In the genomic region with DNA sequence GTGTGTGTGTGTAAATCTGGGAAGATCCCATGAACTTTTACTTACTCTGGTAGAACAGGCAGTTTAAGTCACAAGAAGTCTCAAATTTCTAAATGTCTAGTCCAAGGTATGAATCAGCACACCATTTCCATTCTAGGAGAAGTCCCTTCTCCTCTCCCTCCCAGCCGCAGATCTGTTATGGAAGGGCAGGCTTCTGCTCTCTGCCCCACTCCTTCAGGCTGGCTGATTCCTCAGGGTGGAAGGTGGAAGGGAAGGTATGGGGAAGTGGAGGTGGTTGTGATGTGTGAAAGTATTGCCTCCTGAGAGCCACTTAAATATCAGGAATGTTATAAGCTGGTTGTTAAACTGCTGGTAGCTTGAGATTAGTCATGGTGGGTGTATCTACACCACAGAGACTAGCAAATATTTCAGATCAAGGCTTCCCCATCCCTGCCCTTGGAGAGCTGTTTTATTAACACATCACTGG, we compare ENCODE assay signal across 11 cellular contexts. TPM values are rescaled to one million over a fixed set of nuclear protein-coding genes. Genes with fewer than 3 reads are reported as not detected.
DNase-seq lines count a peak whose midpoint lies in the region; ATAC-seq and TF ChIP-seq lines count a peak whose summit lies in the region.
"Had no signal": no experiment of that assay in that cellular context is flagged by ENCODE, and none has a peak within 500 bp of the region (broad histone marks: within the 10 kb centered on the region; RNA-seq: fewer than 3 reads in every experiment).

No MANE protein-coding gene starts in this region.

- TF ChIP-seq RAD21 in HCT116 (IDR thresholded peaks at IDR 0.05; ENCODE audit: low read depth) = no peak

- H3K4me3 ChIP-seq in HCT116 (replicated peaks in 1 of 2; ENCODE audit: low read depth in 1 of 2, low read length in 2 of 2) = peak overlapping the region in 1 of 2 experiments; percentile 18; a peak in 1 of 4 replicates
- H3K4me3 ChIP-seq in subcutaneous abdominal adipose tissue (ENCODE audit: low read depth in 1 of 5, low read length in 5 of 5) = peak overlapping the region in 1 of 5 donors; percentile 4

- intact Hi-C loops in HCT116 (cut with micrococcal nuclease) = no loop called here

- peak; percentile 23 for DNase-seq in HCT116 (ENCODE audit: low read depth, low spot score)
- peak; percentile 78 for DNase-seq in astrocyte of the hippocampus (ENCODE audit: low read depth, low spot score)
- peak; percentile 91 for DNase-seq in iris pigment epithelial cell (ENCODE audit: low read depth)
- no peak for DNase-seq in DMS114 treated with DMSO at 0.1 percent for 48 hours (lab: John Stamatoyannopoulos, UW; ENCODE audit: unreplicated experiment)
- no peak for DNase-seq in NCI-H748 treated with DMSO at 0.1 percent for 48 hours (lab: John Stamatoyannopoulos, UW)
- no peak for DNase-seq in NCI-H1048 (lab: John Stamatoyannopoulos, UW)
- no peak for DNase-seq in NCI-H345 (lab: John Stamatoyannopoulos, UW)
- DNase-seq: activated CD4-positive, alpha-beta T cell treated with anti-CD3 and anti-CD28 coated beads for 36 hours; kidney; NCI-H524 had no signal

- H3K9me3 ChIP-seq in HCT116 (ENCODE audit: control insufficient read depth in 1 of 2, insufficient read depth in 1 of 2, low read depth in 1 of 2, low read length in 2 of 2) (no peaks in the 10 kb centered on the region), subcutaneous abdominal adipose tissue (ENCODE audit: control insufficient read depth in 5 of 5, low read length in 5 of 5) (no peaks in the 10 kb centered on the region)

- H3K27me3 ChIP-seq in HCT116 (ENCODE audit: insufficient read depth, low read length) (no peaks in the 10 kb centered on the region), subcutaneous abdominal adipose tissue (ENCODE audit: control insufficient read depth in 5 of 5, insufficient read depth in 4 of 5, low read length in 5 of 5) (peaks cover 0 to 6% (median 0%) of the 10 kb centered on the region in 5 donors)

- no TSS peak for BruUV-seq in HCT116 (replicated peaks; lab: Mats Ljungman, UMichigan)

- POLR2A ChIA-PET in HCT116 (lab: Charles Lee) = no interaction called here

- H3K36me3 ChIP-seq in HCT116 (ENCODE audit: control insufficient read depth in 1 of 2, insufficient read depth in 2 of 2, low read length in 2 of 2) (no peaks in the 10 kb centered on the region), subcutaneous abdominal adipose tissue (ENCODE audit: control insufficient read depth in 5 of 5, insufficient read depth in 5 of 5, low read length in 5 of 5) (no peaks in the 10 kb centered on the region)

- no peak for TF ChIP-seq POLR2A in HCT116 (IDR thresholded peaks at IDR 0.05; ENCODE audit: borderline replicate concordance, extremely low read depth, insufficient read depth, insufficient read length)

- peak overlapping the region; percentile 65 for H3K4me2 ChIP-seq in HCT116 (ENCODE audit: low read length)

- H2AFZ ChIP-seq in HCT116 (ENCODE audit: low read depth, low read length, poor library complexity, severe bottlenecking) = peak overlapping the region; percentile 62

- H3K9ac ChIP-seq in HCT116 (ENCODE audit: low read length) (0 out of 2 replicates have a peak overlapping the region, but pooled peaks have one; percentile 11), subcutaneous abdominal adipose tissue (ENCODE audit: low read length in 5 of 5) (peak overlapping the region; percentile 2 to 68 (median 42))

- no peaks in the 10 kb centered on the region for H3K9me2 ChIP-seq in HCT116 (ENCODE audit: insufficient read depth)

- CTCF ChIA-PET in HCT116 (lab: Charles Lee) = no interaction called here

- peaks cover 0 to 21% of the 10 kb centered on the region in 2 experiments; a peak in 2 of 4 replicates for H3K4me1 ChIP-seq in HCT116 (ENCODE audit: control insufficient read depth in 1 of 2, insufficient read depth in 2 of 2, low read length in 2 of 2)
- peaks cover 14 to 45% (median 23%) of the 10 kb centered on the region in 5 donors for H3K4me1 ChIP-seq in subcutaneous abdominal adipose tissue (ENCODE audit: control insufficient read depth in 5 of 5, insufficient read depth in 5 of 5, low read length in 5 of 5)

- H3K79me2 ChIP-seq in HCT116 (ENCODE audit: insufficient read depth, low read length) = no peaks in the 10 kb centered on the region

- TF ChIP-seq CTCF in HCT116 (IDR thresholded peaks at IDR 0.05 in 2 of 3, conservative IDR thresholded peaks at IDR 0.05 in 1 of 3; ENCODE audit: borderline replicate concordance in 1 of 3, insufficient read depth in 1 of 3, low read depth in 2 of 3, low read length in 2 of 3) = no peak

- H4K20me1 ChIP-seq in HCT116 (ENCODE audit: insufficient read depth) = no peaks in the 10 kb centered on the region

- RAD21 ChIA-PET in HCT116 (lab: Charles Lee; ENCODE audit: low non-redundant PET in 1 of 2, low total read pairs in 2 of 2, uncharacterized antibody in 2 of 2, unreplicated experiment in 2 of 2) = no interaction called here

- peak; percentile 67 for ATAC-seq in HCT116
- ATAC-seq: activated CD4-positive, alpha-beta T cell treated with anti-CD3 and anti-CD28 coated beads for 36 hours had no signal

- H3K27ac ChIP-seq in HCT116 (ENCODE audit: low read depth, low read length) = peak overlapping the region; percentile 2; the same call in 1 of the 2 replicates
- peak overlapping the region; percentile 99 for H3K27ac ChIP-seq in subcutaneous abdominal adipose tissue (ENCODE audit: low read depth, low read length)

TF ChIP-seq in HCT116, 20 proteins besides CTCF, POLR2A, EP300 and RAD21:
- TF ChIP-seq JUND (IDR thresholded peaks at IDR 0.05) = peak; percentile 20; the same call in 1 of the 2 replicates
- no peak for TF ChIP-seq POLR2AphosphoS5 (IDR thresholded peaks at IDR 0.05; ENCODE audit: low read depth, low read length)
- TF ChIP-seq FOSL1 (IDR thresholded peaks at IDR 0.05; ENCODE audit: low read depth) = peak; percentile 37
- TF ChIP-seq EGR1 (IDR thresholded peaks at IDR 0.05; ENCODE audit: low read depth) = no peak

RNA-seq across cellular contexts. Expression of a gene that starts 44.5 kb away (rescaled TPM):
- 2.2 TPM for total RNA-seq in HCT116 (2021; ENCODE audit: unreplicated experiment)
- polyA plus RNA-seq in HCT116 (2012) = 0.61 and 1.5 TPM in 2 replicates

RNA-seq across cellular contexts. Expression of a gene that starts 48.3 kb away (rescaled TPM):
- not detected for total RNA-seq in HCT116 (2021; ENCODE audit: unreplicated experiment)
- not detected in 2 replicates for polyA plus RNA-seq in HCT116 (2012)
- total RNA-seq: activated CD4-positive, alpha-beta T cell treated with anti-CD3 and anti-CD28 coated beads for 36 hours; kidney had no signal

Comparison
In these comparisons a context has a peak if more than half of its experiments do, and no peak if none do; other contexts are left out.
1. DNase-seq: peak in HCT116 (single experiment), astrocyte of the hippocampus (single experiment) and iris pigment epithelial cell (single experiment); none in DMS114 treated with DMSO at 0.1 percent for 48 hours (single experiment), NCI-H748 treated with DMSO at 0.1 percent for 48 hours (single experiment), NCI-H1048 (single experiment) and NCI-H345 (single experiment).